In genomic region chr2:232039086-232039485, GRCh38 we compare ENCODE assay signal across 14 cellular contexts.
"Had no signal": no experiment of that assay in that cellular context is flagged by ENCODE, and none has a peak within 500 bp of the region (broad histone marks: within the 10 kb centered on the region; RNA-seq: fewer than 3 reads in every experiment).

No MANE protein-coding gene starts in this region.

- ATAC-seq: activated CD4-positive, alpha-beta T cell treated with anti-CD3 and anti-CD28 coated beads for 36 hours; activated naive CD4-positive, alpha-beta T cell treated with anti-CD3 and anti-CD28 coated beads, Interleukin-2, amount 50 U/mL, for 72 hours; activated T-cell treated with anti-CD3 and anti-CD28 coated beads, Interleukin-2, amount 50 U/mL, for 4 hours; left lobe of liver; psoas muscle had no signal

- H3K27me3 ChIP-seq: sigmoid colon, tibial nerve had no signal

- H3K27ac Mint-ChIP-seq: activated CD4-positive, alpha-beta memory T cell treated with anti-CD3 and anti-CD28 coated beads, Interleukin-2, amount 10 ng/mL, durations not matched to agents 7 days and 5 days; activated CD4-positive, alpha-beta T cell treated with anti-CD3 and anti-CD28 coated beads for 36 hours; activated naive CD4-positive, alpha-beta T cell treated with anti-CD3 and anti-CD28 coated beads, Interleukin-2, amount 50 U/mL, for 72 hours; memory B cell had no signal

- H3K27ac ChIP-seq: psoas muscle, sigmoid colon had no signal

- DNase-seq: activated CD4-positive, alpha-beta memory T cell treated with anti-CD3 and anti-CD28 coated beads, Interleukin-2, amount 10 ng/mL, durations not matched to agents 7 days and 5 days; activated CD4-positive, alpha-beta T cell treated with anti-CD3 and anti-CD28 coated beads for 36 hours; activated effector memory CD4-positive, alpha-beta T cell treated with anti-CD3 and anti-CD28 coated beads, Interleukin-2, amount 50 U/mL, for 16 hours; activated T-cell treated with anti-CD3 and anti-CD28 coated beads, Interleukin-2, amount 50 U/mL, for 4 hours; islet precursor cell; psoas muscle; sigmoid colon; stimulated activated CD4-positive, alpha-beta T cell treated with anti-CD3 and anti-CD28 coated beads, Interleukin-1b, Interleukin-23, amount 100 ng/mL, for 48 hours had no signal

- H3K27me3 Mint-ChIP-seq: activated CD4-positive, alpha-beta memory T cell treated with anti-CD3 and anti-CD28 coated beads, Interleukin-2, amount 10 ng/mL, durations not matched to agents 7 days and 5 days; activated CD4-positive, alpha-beta T cell treated with anti-CD3 and anti-CD28 coated beads for 36 hours; brain; memory B cell; natural killer cell treated with Interleukin-12 subunit alpha and Interleukin-12 subunit beta and Interleukin-15 and Interleukin-18, amount 100 ng/mL, for 72 hours had no signal

- H3K4me3 Mint-ChIP-seq: activated CD4-positive, alpha-beta memory T cell treated with anti-CD3 and anti-CD28 coated beads, Interleukin-2, amount 10 ng/mL, durations not matched to agents 7 days and 5 days; activated CD4-positive, alpha-beta T cell treated with anti-CD3 and anti-CD28 coated beads for 36 hours; activated T-cell treated with anti-CD3 and anti-CD28 coated beads, Interleukin-2, amount 50 U/mL, for 4 hours; brain; memory B cell had no signal

- H3K4me1 ChIP-seq: psoas muscle, sigmoid colon had no signal

- H3K9me3 ChIP-seq: psoas muscle had no signal

- H3K4me3 ChIP-seq: psoas muscle, sigmoid colon, tibial nerve had no signal
